Comparison of ENCODE assay signal across 8 cellular contexts in genomic region chr4:143186634-143187033, GRCh38. TPM values are rescaled to one million over a fixed set of nuclear protein-coding genes. Genes with fewer than 3 reads are reported as not detected.
DNase-seq lines count a peak whose midpoint lies in the region; ATAC-seq, FAIRE-seq and TF ChIP-seq lines count a peak whose summit lies in the region.

No MANE protein-coding gene starts in this region.

- H3K4me3 ChIP-seq in AG09309 (ENCODE audit: control insufficient read depth, low read depth, low read length), result peak overlapping the region; percentile 69
- no peak overlapping the region for H3K4me3 ChIP-seq in KMS-11 (IDR thresholded peaks at IDR 0.05; ENCODE audit: insufficient read depth, low read depth, low read length)
- peak overlapping the region; percentile 81 for H3K4me3 ChIP-seq in bronchial epithelial cell (ENCODE audit: low read depth, low read length)
- peak overlapping the region; percentile 89 to 97 for H3K4me3 ChIP-seq in muscle layer of colon (ENCODE audit: low read depth in 1 of 2, low read length in 2 of 2)

- FAIRE-seq in bronchial epithelial cell (lab: Jason Lieb, UNC), result no peak

- H3K4me1 ChIP-seq in KMS-11 (ENCODE audit: low read depth, poor library complexity, severe bottlenecking) (peaks cover 48% of the 10 kb centered on the region), muscle layer of colon (ENCODE audit: insufficient read depth, low read length) (peaks cover 35% of the 10 kb centered on the region)

- peaks cover 92% of the 10 kb centered on the region for H3K79me2 ChIP-seq in KMS-11 (ENCODE audit: insufficient read depth, low read depth)

- H3K27me3 ChIP-seq in KMS-11 (ENCODE audit: insufficient read depth, low read depth) (no peaks in the 10 kb centered on the region), bronchial epithelial cell (ENCODE audit: control insufficient read depth, insufficient read depth, low read length) (no peaks in the 10 kb centered on the region), muscle layer of colon (ENCODE audit: control insufficient read depth in 1 of 2, insufficient read depth in 2 of 2, low read length in 2 of 2) (no peaks in the 10 kb centered on the region)

- H3K9me3 ChIP-seq in muscle layer of colon (ENCODE audit: low read length), result no peaks in the 10 kb centered on the region

- H3K27ac ChIP-seq in KMS-11 (peak overlapping the region; percentile 15; the same call in 1 of the 2 replicates), muscle layer of colon (ENCODE audit: low read depth, low read length) (no peak overlapping the region)

- H3K36me3 ChIP-seq in KMS-11 (ENCODE audit: insufficient read depth) (no peaks in the 10 kb centered on the region; the same call in 1 of the 2 replicates), bronchial epithelial cell (ENCODE audit: control insufficient read depth, insufficient read depth, low read length) (no peaks in the 10 kb centered on the region), muscle layer of colon (ENCODE audit: insufficient read depth, low read length) (peaks cover 17% of the 10 kb centered on the region)

- TF ChIP-seq CTCF in AG09309 (IDR thresholded peaks at IDR 0.05; ENCODE audit: control insufficient read depth, insufficient read depth, low read depth, low read length, missing control alignments), result no peak
- no peak for TF ChIP-seq CTCF in KMS-11 (conservative IDR thresholded peaks at IDR 0.05; ENCODE audit: low read depth, low read length)
- TF ChIP-seq CTCF in bronchial epithelial cell (IDR thresholded peaks at IDR 0.05; ENCODE audit: insufficient read depth, low read length, severe bottlenecking), result no peak

- H2AFZ ChIP-seq in KMS-11 (ENCODE audit: low read depth), result no peak overlapping the region

- DNase-seq in AG09309 (ENCODE audit: low read depth) (no peak), bronchial epithelial cell (ENCODE audit: low read depth) (peak; percentile 25), HCEC 1CT (no peak), NK-92 (lab: John Stamatoyannopoulos, UW; ENCODE audit: unreplicated experiment) (no peak), A172 (ENCODE audit: low spot score) (no peak)

- H3K4me2 ChIP-seq in KMS-11, result peak overlapping the region; percentile 92

- ATAC-seq in HG03571 (IDR thresholded peaks at IDR 0.05; ENCODE audit: unreplicated experiment), result no peak

- H3K9ac ChIP-seq in KMS-11, result peak overlapping the region; percentile 85; the same call in 1 of the 2 replicates
- H3K9ac ChIP-seq in muscle layer of colon (ENCODE audit: low read length), result peak overlapping the region; percentile 74

- H4K20me1 ChIP-seq in KMS-11 (ENCODE audit: insufficient read depth), result peaks cover 20% of the 10 kb centered on the region; the same call in 1 of the 2 replicates

RNA-seq across cellular contexts. Expression of gene USP38, which starts 1.9 kb away (rescaled TPM):
- total RNA-seq in bronchial epithelial cell, result 18.4 and 20.5 TPM in 2 replicates
- total RNA-seq in A172 (2014; rRNA removed; shearing (Covaris generic)), result 18.8 and 20.3 TPM in 2 replicates
